24 cellular contexts compared by ENCODE assay signal in genomic region chr10:116160271-116160670, GRCh38.
"Had no signal": no experiment of that assay in that cellular context is flagged by ENCODE, and none has a peak within 500 bp of the region (broad histone marks: within the 10 kb centered on the region; RNA-seq: fewer than 3 reads in every experiment).

No MANE protein-coding gene starts in this region.

- ATAC-seq: gastrocnemius medialis; heart left ventricle; left lobe of liver; mucosa of descending colon; right lobe of liver; stimulated activated naive B cell treated with anti-CD40 and anti-IgM and Interleukin-4, amounts not matched to agents 10 μg/mL and 1 μg/mL and 100 μg/mL, for 72 hours; upper lobe of right lung had no signal

- H3K27me3 ChIP-seq: esophagus squamous epithelium, gastrocnemius medialis, heart left ventricle, hepatocyte, neural progenitor cell, right lobe of liver, tibial nerve, upper lobe of right lung, uterus had no signal

- H3K4me1 ChIP-seq: esophagus squamous epithelium, gastrocnemius medialis, heart left ventricle, parathyroid adenoma, right lobe of liver, tibial nerve, upper lobe of right lung, uterus had no signal

- DNase-seq: dermis blood vessel endothelial cell; effector memory CD4-positive, alpha-beta T cell; erythroblast; esophagus squamous epithelium; gastrocnemius medialis; heart left ventricle; kidney; mesenchymal stem cell; mucosa of descending colon; naive B cell; right lobe of liver; small intestine; stimulated activated CD4-positive, alpha-beta T cell treated with anti-CD3 and anti-CD28 coated beads, Interleukin-15, amount 100 ng/mL, for 24 hours; stimulated activated CD4-positive, alpha-beta T cell treated with anti-CD3 and anti-CD28 coated beads, Interleukin-2, amount 100 ng/mL, for 48 hours; stimulated activated naive B cell treated with anti-CD40 and anti-IgM and Interleukin-4, amounts not matched to agents 10 μg/mL and 1 μg/mL and 100 μg/mL, for 72 hours; upper lobe of right lung; uterus had no signal

- H3K27ac ChIP-seq: coronary artery, esophagus squamous epithelium, gastrocnemius medialis, heart left ventricle, hepatocyte, neural progenitor cell, parathyroid adenoma, right lobe of liver, thoracic aorta, tibial nerve, upper lobe of right lung, uterus had no signal
